Comparison of ENCODE assay signal across 8 cellular contexts in genomic region chr11:60700689-60701508, GRCh38. TPM values are rescaled to one million over a fixed set of nuclear protein-coding genes. Genes with fewer than 3 reads are reported as not detected.
DNase-seq lines count a peak whose midpoint lies in the region; ATAC-seq, FAIRE-seq and TF ChIP-seq lines count a peak whose summit lies in the region.

No MANE protein-coding gene starts in this region.

- no peak for ATAC-seq in natural killer cell
- ATAC-seq in GM18520 (IDR thresholded peaks at IDR 0.05; ENCODE audit: unreplicated experiment), result no peak

- no peaks in the 10 kb centered on the region for H3K79me2 ChIP-seq in KMS-11 (ENCODE audit: insufficient read depth, low read depth)

- DNase-seq in DMS153 treated with DMSO at 0.1 percent for 48 hours (lab: John Stamatoyannopoulos, UW; ENCODE audit: unreplicated experiment) (peak; percentile 78), SK-MEL-5 (ENCODE audit: low read depth, low spot score) (peak; percentile 49), kidney (no peak), posterior vena cava (ENCODE audit: low spot score) (no peak), epidermal melanocyte (ENCODE audit: insufficient read length, low spot score) (no peak), natural killer cell (no peak)

- H3K27me3 ChIP-seq in KMS-11 (ENCODE audit: insufficient read depth, low read depth), result no peaks in the 10 kb centered on the region

- H3K9ac ChIP-seq in KMS-11 (no peak overlapping the region), kidney (ENCODE audit: low read length in 2 of 2) (no peak overlapping the region)

- TF ChIP-seq CTCF in KMS-11 (conservative IDR thresholded peaks at IDR 0.05; ENCODE audit: low read depth, low read length), result peak; percentile 61
- TF ChIP-seq CTCF in kidney (IDR thresholded peaks at IDR 0.05; ENCODE audit: borderline replicate concordance, extremely low read depth, insufficient read depth), result peak; percentile 24
- TF ChIP-seq CTCF in natural killer cell (IDR thresholded peaks at IDR 0.05), result no peak

- no peak overlapping the region for H3K4me3 ChIP-seq in KMS-11 (IDR thresholded peaks at IDR 0.05; ENCODE audit: insufficient read depth, low read depth, low read length)
- no peak overlapping the region for H3K4me3 ChIP-seq in kidney (ENCODE audit: low read length in 2 of 2)

- no peak overlapping the region for H3K4me3 Mint-ChIP-seq in natural killer cell

- H3K27ac ChIP-seq in KMS-11 (no peak overlapping the region), kidney (ENCODE audit: low read depth in 2 of 2, low read length in 2 of 2) (no peak overlapping the region)

- no peaks in the 10 kb centered on the region for H3K4me1 Mint-ChIP-seq in natural killer cell

- H3K4me1 ChIP-seq in KMS-11 (ENCODE audit: low read depth, poor library complexity, severe bottlenecking) (peaks cover 5% of the 10 kb centered on the region), kidney (ENCODE audit: control insufficient read depth in 1 of 2, insufficient read depth in 1 of 2, low read depth in 1 of 2, low read length in 2 of 2) (no peaks in the 10 kb centered on the region)

- H2AFZ ChIP-seq in KMS-11 (ENCODE audit: low read depth), result no peak overlapping the region

- H3K36me3 Mint-ChIP-seq in natural killer cell, result no peaks in the 10 kb centered on the region

- H3K27ac Mint-ChIP-seq in natural killer cell, result no peak overlapping the region

- H3K27me3 Mint-ChIP-seq in natural killer cell (ENCODE audit: low read depth in 2 of 2), result peaks cover 0 to 8% of the 10 kb centered on the region in 2 donors

- no peaks in the 10 kb centered on the region for H3K9me3 Mint-ChIP-seq in natural killer cell

- no peaks in the 10 kb centered on the region for H3K36me3 ChIP-seq in KMS-11 (ENCODE audit: insufficient read depth)
- no peaks in the 10 kb centered on the region for H3K36me3 ChIP-seq in kidney (ENCODE audit: control insufficient read depth in 1 of 2, insufficient read depth in 2 of 2, low read length in 2 of 2)

- FAIRE-seq in kidney (lab: Jason Lieb, UNC), result no peak

- intact Hi-C loops in kidney (cut with DNase I) (no loop called here), posterior vena cava (cut with DNase I) (no loop called here), natural killer cell (cut with micrococcal nuclease) (no loop called here)

- no peaks in the 10 kb centered on the region for H4K20me1 ChIP-seq in KMS-11 (ENCODE audit: insufficient read depth)

- H3K4me2 ChIP-seq in KMS-11, result no peak overlapping the region

- no peaks in the 10 kb centered on the region for H3K9me3 ChIP-seq in kidney (ENCODE audit: control insufficient read depth in 1 of 2, low read length in 2 of 2)

- in situ Hi-C loops in SK-MEL-5 (cut with HindIII; ENCODE audit: low pct_unique_long_range_greater_than_20kb, low sequenced_read_pairs), result no loop called here

RNA-seq across cellular contexts. Expression of gene MS4A8, which starts 1.5 kb away (rescaled TPM):
- total RNA-seq in SK-MEL-5 (2014; rRNA removed; shearing (Covaris generic)), result not detected in 2 replicates
- polyA plus RNA-seq in SK-MEL-5 (2015; cell fraction: cytosol; rRNA removed), result not detected in 2 replicates
- 0.22 TPM in 1 of 2 replicates, not detected in the other for polyA plus RNA-seq in SK-MEL-5 (2015; cell fraction: nucleus; rRNA removed)
- total RNA-seq in kidney (not detected), posterior vena cava (not detected), natural killer cell (not detected)
- 0.67 TPM for polyA plus RNA-seq in kidney (ENCODE audit: insufficient read depth, low read depth, low replicate concordance)

RNA-seq across cellular contexts. Expression of gene MS4A18, which starts 23.6 kb away (rescaled TPM):
- total RNA-seq in SK-MEL-5 (2014; rRNA removed; shearing (Covaris generic)), result not detected in 2 replicates
- not detected in 2 replicates for polyA plus RNA-seq in SK-MEL-5 (2015; cell fraction: cytosol; rRNA removed)
- polyA plus RNA-seq in SK-MEL-5 (2015; cell fraction: nucleus; rRNA removed), result not detected in 2 replicates
- total RNA-seq in kidney (not detected), posterior vena cava (not detected), natural killer cell (not detected)
- not detected for polyA plus RNA-seq in kidney (ENCODE audit: insufficient read depth, low read depth, low replicate concordance)

RNA-seq across cellular contexts. Expression of gene MS4A15, which starts 55.8 kb away (rescaled TPM):
- not detected in 2 replicates for total RNA-seq in SK-MEL-5 (2014; rRNA removed; shearing (Covaris generic))
- not detected in 2 replicates for polyA plus RNA-seq in SK-MEL-5 (2015; cell fraction: cytosol; rRNA removed)
- not detected in 2 replicates for polyA plus RNA-seq in SK-MEL-5 (2015; cell fraction: nucleus; rRNA removed)
- total RNA-seq in kidney (not detected), posterior vena cava (not detected), natural killer cell (not detected)
- not detected for polyA plus RNA-seq in kidney (ENCODE audit: insufficient read depth, low read depth, low replicate concordance)

Comparison
In these comparisons a context has a peak if more than half of its experiments do, and no peak if none do; other contexts are left out.
1. DNase-seq: peak in DMS153 treated with DMSO at 0.1 percent for 48 hours (single experiment) and SK-MEL-5 (single experiment); none in kidney (single experiment), posterior vena cava (single experiment), epidermal melanocyte (single experiment) and natural killer cell (single experiment).